8 cellular contexts compared by ENCODE assay signal in the genomic region with DNA sequence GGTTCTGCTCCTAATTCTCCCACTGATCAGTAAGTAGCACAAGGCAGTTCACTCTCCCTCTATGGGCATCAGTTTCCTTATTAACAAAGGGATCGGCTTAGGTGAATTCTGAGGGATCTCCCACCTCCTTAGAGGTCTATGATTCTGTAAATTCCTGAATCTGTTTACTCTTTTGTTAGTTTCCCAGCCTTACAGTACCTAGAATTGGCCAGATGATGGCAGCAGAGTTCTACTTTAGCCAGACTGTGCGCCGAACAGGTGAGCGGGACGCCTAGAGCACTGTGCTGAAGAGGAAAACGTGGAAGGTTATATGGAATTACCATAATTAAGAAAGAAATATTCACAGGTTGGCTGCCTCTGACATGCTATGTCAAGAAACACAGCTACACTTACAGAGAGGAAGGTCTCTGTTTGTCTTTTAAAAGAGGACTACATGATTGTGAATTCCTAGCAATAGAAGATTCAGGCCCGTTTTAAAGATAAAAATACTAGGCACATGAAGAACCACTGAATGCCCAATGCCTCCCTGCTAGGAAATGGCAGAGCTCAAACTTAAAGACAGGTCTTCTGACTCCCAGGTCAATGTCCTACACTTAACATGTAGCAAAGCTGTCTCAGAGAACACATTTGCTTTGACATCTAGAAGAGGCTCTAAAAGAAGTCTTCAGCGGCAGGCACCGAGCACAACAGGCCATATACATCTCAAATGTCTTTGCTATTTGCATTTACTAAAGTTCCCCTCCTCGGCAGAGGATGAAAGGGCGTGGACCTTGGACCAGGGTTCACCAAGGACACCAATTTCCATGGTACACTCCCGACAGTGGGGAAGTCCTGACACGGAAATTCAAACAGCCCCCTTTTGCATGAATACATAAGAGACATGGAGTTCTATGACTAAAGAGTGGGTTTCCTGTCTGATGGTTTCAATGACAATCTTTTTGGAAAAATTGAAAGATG.
DNase-seq lines count a peak whose midpoint lies in the region; ATAC-seq, FAIRE-seq and TF ChIP-seq lines count a peak whose summit lies in the region.

No MANE protein-coding gene starts in this region.

- no peak overlapping the region for H3K4me3 ChIP-seq in body of pancreas

- ATAC-seq in HG02623 (IDR thresholded peaks at IDR 0.05; ENCODE audit: unreplicated experiment), result peak; percentile 96
- ATAC-seq in body of pancreas, result peak; percentile 88

- no peaks in the 10 kb centered on the region for H3K27me3 ChIP-seq in body of pancreas

- WGBS in body of pancreas, 2 donors, result 27 to 30% methylated on average over 13 of the region's 13 CpGs

- intact Hi-C loops in body of pancreas (cut with DNase I), result no loop called here

- no peaks in the 10 kb centered on the region for H3K9me3 ChIP-seq in body of pancreas

- DNase-seq in GM12891 (ENCODE audit: insufficient read length, low spot score), result peak; percentile 5
- DNase-seq in NCI-H1048 (lab: John Stamatoyannopoulos, UW), result peak; percentile 47
- peak; percentile 19 for DNase-seq in SKM-1 treated with dmso at 0.1 percent for 144 hours (lab: John Stamatoyannopoulos, UW; ENCODE audit: unreplicated experiment)
- DNase-seq in body of pancreas, result peak; percentile 72 to 78 (median 76)
- peak; percentile 47 for DNase-seq in iris pigment epithelial cell (ENCODE audit: low read depth)
- DNase-seq in stimulated activated CD4-positive, alpha-beta T cell treated with anti-CD3 and anti-CD28 coated beads, Interleukin-1b, Interleukin-23, amount 100 ng/mL, for 4 hours (ENCODE audit: low read depth in 2 of 2), result peak; percentile 6 to 37

- H3K4me1 ChIP-seq in body of pancreas, result no peaks in the 10 kb centered on the region

- no peaks in the 10 kb centered on the region for H3K36me3 ChIP-seq in body of pancreas (replicated peaks in 1 of 2; ENCODE audit: insufficient read depth in 1 of 2, low read depth in 2 of 2)

- TF ChIP-seq POLR2A in GM12891 (IDR thresholded peaks at IDR 0.05; ENCODE audit: low read depth, low read length) (no peak), body of pancreas (IDR thresholded peaks at IDR 0.05) (no peak)

- no peak overlapping the region for H3K27ac ChIP-seq in 22Rv1
- H3K27ac ChIP-seq in body of pancreas, result no peak overlapping the region

- FAIRE-seq in GM12891 (lab: Jason Lieb, UNC), result peak; percentile 57

- peak; percentile 88 for TF ChIP-seq CTCF in 22Rv1 (IDR thresholded peaks at IDR 0.05)
- TF ChIP-seq CTCF in body of pancreas (IDR thresholded peaks at IDR 0.05), result peak; percentile 79 to 92 (median 89)

TF ChIP-seq in GM12891, 5 proteins besides CTCF, POLR2A, EP300 and RAD21:
- TF ChIP-seq SPI1 (IDR thresholded peaks at IDR 0.05; ENCODE audit: low read depth, low read length) (no peak), PAX5 (IDR thresholded peaks at IDR 0.05; ENCODE audit: insufficient read depth, low read length, severe bottlenecking) (no peak), POLR2AphosphoS5 (IDR thresholded peaks at IDR 0.05; ENCODE audit: low read depth, low read length) (no peak), POU2F2 (IDR thresholded peaks at IDR 0.05; ENCODE audit: low read depth, low read length) (no peak), TAF1 (IDR thresholded peaks at IDR 0.05; ENCODE audit: low read depth, low read length) (no peak)

Comparison
In these comparisons a context has a peak if more than half of its experiments do, and no peak if none do; other contexts are left out.
1. DNase-seq: peak in every context shown above with its lines; median percentile 76 in body of pancreas; 47 in NCI-H1048; 47 in iris pigment epithelial cell; 22 in stimulated activated CD4-positive, alpha-beta T cell treated with anti-CD3 and anti-CD28 coated beads, Interleukin-1b, Interleukin-23, amount 100 ng/mL, for 4 hours; 19 in SKM-1 treated with dmso at 0.1 percent for 144 hours; 5 in GM12891.